Comparison of ENCODE assay signal across 1 cellular context in genomic region chr2:127386764-127387654, GRCh38.
A peak's percentile ranks its signal among the peaks of the same experiment; 100 is the strongest.
TF ChIP-seq lines count a peak whose summit lies in the region.

No MANE protein-coding gene starts in this region.

TF ChIP-seq in IMR-90, 13 proteins besides CTCF, POLR2A, EP300 and RAD21:
- TF ChIP-seq ELK1 (IDR thresholded peaks at IDR 0.05; ENCODE audit: borderline replicate concordance, low read depth, low read length) (no peak), SMC3 (IDR thresholded peaks at IDR 0.05; ENCODE audit: low read depth, low read length) (no peak), CHD1 (IDR thresholded peaks at IDR 0.05; ENCODE audit: low read depth, low read length) (0 out of 2 replicates have a peak, but pooled peaks have one; percentile 90), CEBPB (IDR thresholded peaks at IDR 0.05; ENCODE audit: low read depth, low read length) (no peak), MAFK (IDR thresholded peaks at IDR 0.05; ENCODE audit: low read depth, low read length) (no peak), BHLHE40 (IDR thresholded peaks at IDR 0.05; ENCODE audit: low read depth, low read length) (peak; percentile 41; the same call in 1 of the 2 replicates), NFE2L2 (IDR thresholded peaks at IDR 0.05; ENCODE audit: low read depth, low read length) (no peak), USF2 (IDR thresholded peaks at IDR 0.05; ENCODE audit: low read depth, low read length) (no peak), MXI1 (IDR thresholded peaks at IDR 0.05; ENCODE audit: borderline replicate concordance, low read depth, low read length) (peak; percentile 29; the same call in 1 of the 2 replicates), FOS (IDR thresholded peaks at IDR 0.05; ENCODE audit: low read depth, low read length) (no peak), RCOR1 (IDR thresholded peaks at IDR 0.05; ENCODE audit: insufficient replicate concordance, low read length) (no peak), MAZ (IDR thresholded peaks at IDR 0.05; ENCODE audit: borderline replicate concordance, low read depth, low read length) (peak; percentile 85), RFX5 (IDR thresholded peaks at IDR 0.05; ENCODE audit: low read depth, low read length) (no peak)
